17 cellular contexts compared by ENCODE assay signal in the genomic region with DNA sequence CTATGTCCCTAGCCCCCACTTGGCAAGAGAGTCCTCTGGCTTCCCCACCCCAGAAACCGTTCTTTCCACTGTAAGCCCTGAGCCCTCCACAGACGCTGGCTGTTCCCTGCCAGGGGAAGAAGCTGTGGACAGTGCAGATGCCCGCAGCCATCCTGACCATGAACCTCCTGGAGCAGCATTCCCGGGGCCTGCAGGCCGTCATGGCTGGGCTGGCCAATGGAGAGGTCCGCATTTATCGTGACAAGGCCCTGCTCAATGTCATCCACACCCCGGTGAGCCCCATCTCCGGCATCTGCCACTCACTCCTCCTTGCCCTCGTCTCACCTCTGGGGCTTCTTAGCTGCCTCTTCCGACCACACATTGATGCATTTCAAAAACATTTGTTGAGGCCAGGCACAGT. TPM values are rescaled to one million over a fixed set of nuclear protein-coding genes. Genes with fewer than 3 reads are reported as not detected.
DNase-seq lines count a peak whose midpoint lies in the region; ATAC-seq and TF ChIP-seq lines count a peak whose summit lies in the region.
"Had no signal": no experiment of that assay in that cellular context is flagged by ENCODE, and none has a peak within 500 bp of the region (broad histone marks: within the 10 kb centered on the region; RNA-seq: fewer than 3 reads in every experiment).

No MANE protein-coding gene starts in this region.

- no peak overlapping the region for H3K27ac ChIP-seq in IMR-90 (ENCODE audit: insufficient read depth, low read length)
- peak overlapping the region; percentile 85 for H3K27ac ChIP-seq in cardiac muscle cell
- peak overlapping the region in 3 of 4 donors; percentile 69 to 82 (median 75) for H3K27ac ChIP-seq in gastrocnemius medialis
- no peak overlapping the region for H3K27ac ChIP-seq in neural progenitor cell
- H3K27ac ChIP-seq in mesenchymal stem cell (ENCODE audit: low read length, poor library complexity, severe bottlenecking), result no peak overlapping the region
- H3K27ac ChIP-seq: BLaER1 treated with 17β-estradiol and CSF1 and Interleukin-3, amounts not matched to agents 10 nM and 100 nM had no signal

- H3K4me1 Mint-ChIP-seq in neural progenitor cell (no peaks in the 10 kb centered on the region), T-cell (no peaks in the 10 kb centered on the region)
- H3K4me1 Mint-ChIP-seq: GM23338 had no signal

- intact Hi-C loops in IMR-90 (cut with micrococcal nuclease) (no loop called here), left ventricle myocardium superior (cut with micrococcal nuclease) (no loop called here), gastrocnemius medialis (cut with DNase I; ENCODE audit: low total_unique reads) (loop anchor here (1.0 kb wide), 1 partner anchor 23 kb away; a partner anchor contains a TSS)

- CTCF ChIA-PET in IMR-90 (lab: Yijun Ruan, JAX), result no interaction called here
- CTCF ChIA-PET in T-cell (lab: Charles Lee), result interaction anchor here in 1 of 2 donors (0.6 kb wide), 1 partner anchor 52 kb away, joined by 3 read pairs; no protein-coding TSS in a partner anchor

- H3K14ac ChIP-seq in IMR-90 (replicated peaks; ENCODE audit: low read depth, low read length), result no peak overlapping the region
- H3K14ac ChIP-seq in mesenchymal stem cell (ENCODE audit: low read length in 2 of 2), result no peak overlapping the region

- no peak overlapping the region for H3K56ac ChIP-seq in IMR-90 (ENCODE audit: extremely low read depth, insufficient read depth, low read length)

- H3K4me3 Mint-ChIP-seq in neural progenitor cell (no peak overlapping the region), T-cell (no peak overlapping the region)
- H3K4me3 Mint-ChIP-seq: CD4-positive, CD25-positive, alpha-beta regulatory T cell; GM23338 had no signal

- no peaks in the 10 kb centered on the region for H3K9me1 ChIP-seq in IMR-90 (ENCODE audit: insufficient read depth, low read length)

- H3K9ac ChIP-seq in IMR-90 (ENCODE audit: low read depth, low read length) (no peak overlapping the region), neural progenitor cell (no peak overlapping the region), mesenchymal stem cell (ENCODE audit: low read length) (no peak overlapping the region)
- H3K9ac ChIP-seq: BLaER1 treated with 17β-estradiol and CSF1 and Interleukin-3, amounts not matched to agents 10 nM and 100 nM had no signal

- TF ChIP-seq POLR2A in IMR-90 (IDR thresholded peaks at IDR 0.05; ENCODE audit: low read depth, low read length), result no peak
- TF ChIP-seq POLR2A in gastrocnemius medialis (IDR thresholded peaks at IDR 0.05), result no peak

- H3K27me3 ChIP-seq in IMR-90 (ENCODE audit: control insufficient read depth, insufficient read depth, low read length) (no peaks in the 10 kb centered on the region), cardiac muscle cell (no peaks in the 10 kb centered on the region), gastrocnemius medialis (no peaks in the 10 kb centered on the region), neural progenitor cell (no peaks in the 10 kb centered on the region), mesenchymal stem cell (ENCODE audit: control insufficient read depth in 1 of 2, insufficient read depth in 1 of 2, low read length in 2 of 2) (no peaks in the 10 kb centered on the region)
- H3K27me3 ChIP-seq: BLaER1 treated with 17β-estradiol and CSF1 and Interleukin-3, amounts not matched to agents 10 nM and 100 nM had no signal

- 100% methylated on average over 3 of the region's 11 CpGs; no CpG with 5 or more reads in 1 of the 2 experiments for WGBS in IMR-90 (ENCODE audit: extremely low coverage in 2 of 2, insufficient read length in 1 of 2), 2 experiments
- WGBS in mesenchymal stem cell, result 96% methylated on average over 11 of the region's 11 CpGs

- H2BK5ac ChIP-seq in IMR-90 (ENCODE audit: low read depth, low read length, poor library complexity, severe bottlenecking), result no peak overlapping the region
- no peak overlapping the region for H2BK5ac ChIP-seq in mesenchymal stem cell (ENCODE audit: low read depth, low read length, poor library complexity, severe bottlenecking)

- in situ Hi-C loops in IMR-90 (cut with MboI; ENCODE audit: low sequenced_read_pairs) (no loop called here), gastrocnemius medialis (cut with MboI; ENCODE audit: low sequenced_read_pairs in 4 of 4) (no loop called here)

- no peak overlapping the region for H4K5ac ChIP-seq in IMR-90 (ENCODE audit: low read depth, low read length)

- H3K23ac ChIP-seq in IMR-90 (ENCODE audit: low read depth, low read length) (no peak overlapping the region), mesenchymal stem cell (ENCODE audit: low read length in 2 of 2) (no peak overlapping the region)

- H3K4me1 ChIP-seq in IMR-90 (ENCODE audit: control insufficient read depth, insufficient read depth, low read length) (no peaks in the 10 kb centered on the region), cardiac muscle cell (ENCODE audit: low read depth) (peaks cover 16% of the 10 kb centered on the region), gastrocnemius medialis (peaks cover 0 to 12% of the 10 kb centered on the region in 2 donors), neural progenitor cell (no peaks in the 10 kb centered on the region), mesenchymal stem cell (ENCODE audit: control insufficient read depth, insufficient read depth, low read depth, low read length) (no peaks in the 10 kb centered on the region)
- H3K4me1 ChIP-seq: BLaER1 treated with 17β-estradiol and CSF1 and Interleukin-3, amounts not matched to agents 10 nM and 100 nM; HAP-1 had no signal

- H3K36me3 Mint-ChIP-seq in neural progenitor cell, result peaks cover 31% of the 10 kb centered on the region
- H3K36me3 Mint-ChIP-seq in T-cell, result peaks cover 36% of the 10 kb centered on the region

- no peaks in the 10 kb centered on the region for H3K9me3 Mint-ChIP-seq in neural progenitor cell
- H3K9me3 Mint-ChIP-seq in T-cell, result no peaks in the 10 kb centered on the region
- H3K9me3 Mint-ChIP-seq: CD4-positive, CD25-positive, alpha-beta regulatory T cell; GM23338 had no signal

- H3K79me2 ChIP-seq in neural progenitor cell (ENCODE audit: low read depth), result no peaks in the 10 kb centered on the region

- H2AFZ ChIP-seq in IMR-90 (replicated peaks; ENCODE audit: low read length, poor library complexity) (no peak overlapping the region), neural progenitor cell (replicated peaks) (no peak overlapping the region), mesenchymal stem cell (ENCODE audit: low read depth, low read length) (no peak overlapping the region)
- H2AFZ ChIP-seq: GM23338 had no signal

- DNase-seq in IMR-90 (no peak), cardiac muscle cell (ENCODE audit: low read depth in 1 of 2, low spot score in 1 of 2) (peak in 1 of 2 donors; percentile 82), left ventricle myocardium superior (peak; percentile 79), gastrocnemius medialis (no peak), neural progenitor cell (ENCODE audit: low spot score) (no peak), T-cell (no peak), mesenchymal stem cell (no peak)
- DNase-seq: 8988T; AML-193; CD4-positive, CD25-positive, alpha-beta regulatory T cell; DMS53; GF-D8 had no signal

- dilution Hi-C loops in IMR-90 (cut with HindIII; ENCODE audit: low sequenced_read_pairs, unreplicated experiment), result no loop called here

- peaks cover 4% of the 10 kb centered on the region for H3K27me3 Mint-ChIP-seq in neural progenitor cell (ENCODE audit: insufficient read depth, low read depth)
- no peaks in the 10 kb centered on the region for H3K27me3 Mint-ChIP-seq in T-cell
- H3K27me3 Mint-ChIP-seq: CD4-positive, CD25-positive, alpha-beta regulatory T cell had no signal

- H4K20me1 ChIP-seq in IMR-90 (ENCODE audit: insufficient read depth, low read length) (no peaks in the 10 kb centered on the region), neural progenitor cell (ENCODE audit: low read depth) (no peaks in the 10 kb centered on the region)
- H4K20me1 ChIP-seq: BLaER1 treated with 17β-estradiol and CSF1 and Interleukin-3, amounts not matched to agents 10 nM and 100 nM had no signal

- no peak overlapping the region for H2BK12ac ChIP-seq in mesenchymal stem cell (ENCODE audit: low read length in 2 of 2)

- no peak overlapping the region for H4K8ac ChIP-seq in IMR-90 (ENCODE audit: low read depth in 2 of 2, low read length in 2 of 2)
- H4K8ac ChIP-seq in mesenchymal stem cell (ENCODE audit: low read length), result no peak overlapping the region

- TF ChIP-seq CTCF in IMR-90 (conservative IDR thresholded peaks at IDR 0.05; ENCODE audit: low read depth, low read length), result no peak
- no peak for TF ChIP-seq CTCF in cardiac muscle cell (IDR thresholded peaks at IDR 0.05; ENCODE audit: low read depth, low read length)
- no peak for TF ChIP-seq CTCF in gastrocnemius medialis (IDR thresholded peaks at IDR 0.05 in 4 of 5, conservative IDR thresholded peaks at IDR 0.05 in 1 of 5)
- no peak for TF ChIP-seq CTCF in neural progenitor cell (IDR thresholded peaks at IDR 0.05)

- no peak overlapping the region for H2BK20ac ChIP-seq in IMR-90 (ENCODE audit: low read depth, low read length)

- TF ChIP-seq RAD21 in IMR-90 (IDR thresholded peaks at IDR 0.05; ENCODE audit: low read length), result no peak

- H3K4me2 ChIP-seq in IMR-90 (ENCODE audit: low read depth, low read length), result no peak overlapping the region
- H3K4me2 ChIP-seq in neural progenitor cell, result no peak overlapping the region
- no peak overlapping the region for H3K4me2 ChIP-seq in mesenchymal stem cell (ENCODE audit: low read length, poor library complexity, severe bottlenecking)
- H3K4me2 ChIP-seq: BLaER1 treated with 17β-estradiol and CSF1 and Interleukin-3, amounts not matched to agents 10 nM and 100 nM; GM23338 had no signal

- H3K4me3 ChIP-seq in IMR-90 (ENCODE audit: insufficient read depth, low read depth, low read length), result no peak overlapping the region
- H3K4me3 ChIP-seq in cardiac muscle cell, result no peak overlapping the region
- no peak overlapping the region for H3K4me3 ChIP-seq in gastrocnemius medialis
- no peak overlapping the region for H3K4me3 ChIP-seq in neural progenitor cell
- no peak overlapping the region for H3K4me3 ChIP-seq in mesenchymal stem cell (ENCODE audit: insufficient read depth in 1 of 2, low read depth in 1 of 2, low read length in 2 of 2)
- H3K4me3 ChIP-seq: BLaER1 treated with 17β-estradiol and CSF1 and Interleukin-3, amounts not matched to agents 10 nM and 100 nM; GM23338; HAP-1 had no signal

- H2BK120ac ChIP-seq in IMR-90 (ENCODE audit: low read depth, low read length) (no peak overlapping the region), mesenchymal stem cell (ENCODE audit: low read depth, low read length) (no peak overlapping the region)

- no peaks in the 10 kb centered on the region for H3K9me3 ChIP-seq in IMR-90 (ENCODE audit: control insufficient read depth, insufficient read depth, low read length)
- no peaks in the 10 kb centered on the region for H3K9me3 ChIP-seq in cardiac muscle cell (ENCODE audit: low read depth)
- H3K9me3 ChIP-seq in gastrocnemius medialis, result no peaks in the 10 kb centered on the region
- no peaks in the 10 kb centered on the region for H3K9me3 ChIP-seq in neural progenitor cell (ENCODE audit: low read depth)
- no peaks in the 10 kb centered on the region for H3K9me3 ChIP-seq in mesenchymal stem cell (ENCODE audit: control insufficient read depth, low read length)
- H3K9me3 ChIP-seq: BLaER1 treated with 17β-estradiol and CSF1 and Interleukin-3, amounts not matched to agents 10 nM and 100 nM; HAP-1 had no signal

- no peaks in the 10 kb centered on the region for H3F3A ChIP-seq in neural progenitor cell (ENCODE audit: low read depth)

- peak overlapping the region; percentile 28 for H2AK9ac ChIP-seq in IMR-90 (replicated peaks; ENCODE audit: low read depth, low read length, poor library complexity)

- ATAC-seq in IMR-90 (ENCODE audit: low read depth), result no peak
- ATAC-seq in left ventricle myocardium superior, result peak; percentile 93
- no peak for ATAC-seq in gastrocnemius medialis
- no peak for ATAC-seq in T-cell (replicated peaks in 1 of 4)
- no peak for ATAC-seq in GM21515 (IDR thresholded peaks at IDR 0.05; ENCODE audit: unreplicated experiment)
- ATAC-seq: GM23338 had no signal

- no peak overlapping the region for H3K4ac ChIP-seq in IMR-90 (ENCODE audit: low read depth, low read length)
- H3K4ac ChIP-seq in mesenchymal stem cell (ENCODE audit: low read depth in 1 of 2, low read length in 2 of 2), result no peak overlapping the region

- H2BK15ac ChIP-seq in IMR-90 (ENCODE audit: low read depth, low read length) (no peak overlapping the region), mesenchymal stem cell (ENCODE audit: low read depth, poor library complexity, severe bottlenecking) (no peak overlapping the region)

- H4K91ac ChIP-seq in IMR-90 (ENCODE audit: insufficient read depth, low read depth, low read length) (no peak overlapping the region), mesenchymal stem cell (ENCODE audit: low read length) (no peak overlapping the region)

- H3K27ac Mint-ChIP-seq in neural progenitor cell (no peak overlapping the region), T-cell (no peak overlapping the region)
- H3K27ac Mint-ChIP-seq: GM23338 had no signal

- BruUV-seq in IMR-90 (replicated peaks; lab: Mats Ljungman, UMichigan), result no TSS peak

- H3K79me1 ChIP-seq in IMR-90 (ENCODE audit: low read depth in 1 of 2, low read length in 2 of 2), result no peaks in the 10 kb centered on the region
- H3K79me1 ChIP-seq in mesenchymal stem cell (replicated peaks; ENCODE audit: low read length, poor library complexity, severe bottlenecking), result peaks cover 2% of the 10 kb centered on the region

- H3K18ac ChIP-seq in IMR-90 (ENCODE audit: low read depth, low read length) (no peak overlapping the region), mesenchymal stem cell (ENCODE audit: low read depth in 1 of 2, low read length in 2 of 2) (no peak overlapping the region)

- POLR2A ChIA-PET in IMR-90 (lab: Charles Lee; ENCODE audit: unreplicated experiment) (no interaction called here), T-cell (lab: Charles Lee) (interaction anchor here in 1 of 2 donors (0.5 kb wide), 1 partner anchor 9 kb away, joined by 5 read pairs; no protein-coding TSS in a partner anchor)

- H3K36me3 ChIP-seq in IMR-90 (ENCODE audit: control insufficient read depth, insufficient read depth, low read length), result peaks cover 30% of the 10 kb centered on the region
- peaks cover 20% of the 10 kb centered on the region for H3K36me3 ChIP-seq in cardiac muscle cell
- H3K36me3 ChIP-seq in gastrocnemius medialis, result peaks cover 0 to 45% of the 10 kb centered on the region in 2 donors
- no peaks in the 10 kb centered on the region for H3K36me3 ChIP-seq in neural progenitor cell
- peaks cover 42 to 58% of the 10 kb centered on the region in 2 experiments for H3K36me3 ChIP-seq in mesenchymal stem cell (ENCODE audit: control insufficient read depth in 1 of 2, insufficient read depth in 2 of 2, low read depth in 1 of 2, low read length in 2 of 2)

- H2AK5ac ChIP-seq in IMR-90 (ENCODE audit: low read depth, low read length) (no peak overlapping the region), mesenchymal stem cell (ENCODE audit: low read length, severe bottlenecking) (no peak overlapping the region)

RNA-seq across cellular contexts. Expression of a gene that starts 13.2 kb away (rescaled TPM):
- 13.9 and 16.5 TPM in 2 replicates for total RNA-seq in IMR-90 (2012; rRNA removed)
- polyA plus RNA-seq in IMR-90 (2012; rRNA removed), result 17.3 and 20.6 TPM in 2 replicates
- 10.3 and 17.4 TPM in 2 replicates for polyA plus RNA-seq in IMR-90 (2012; cell fraction: cytosol; rRNA removed)
- polyA plus RNA-seq in IMR-90 (2012; cell fraction: nucleus; rRNA removed; ENCODE audit: low replicate concordance), result 42.6 and 55.0 TPM in 2 replicates
- 100 and 106 TPM in 2 replicates for total RNA-seq in cardiac muscle cell
- polyA plus RNA-seq in cardiac muscle cell, result 59.7 and 62.7 TPM in 2 replicates
- 17.8 TPM for total RNA-seq in left ventricle myocardium superior
- 10 to 100 TPM; 19.8 to 34.5 (median 31.2) TPM for total RNA-seq in gastrocnemius medialis
- total RNA-seq in neural progenitor cell (ENCODE audit: low replicate concordance), result 42.0 and 68.9 TPM in 2 replicates
- 10 to 100 TPM; 17.0 to 41.6 (median 34.9) TPM for total RNA-seq in T-cell
- 15.5 TPM for polyA plus RNA-seq in mesenchymal stem cell (2013, experiment 1 of 2)
- 15.0 TPM for polyA plus RNA-seq in mesenchymal stem cell (2013, experiment 2 of 2)

RNA-seq across cellular contexts. Expression of a gene that starts 22.2 kb away (rescaled TPM):
- 3.2 and 3.6 TPM in 2 replicates for total RNA-seq in IMR-90 (2012; rRNA removed)
- polyA plus RNA-seq in IMR-90 (2012; rRNA removed), result 10.9 and 18.1 TPM in 2 replicates
- 11.6 and 19.1 TPM in 2 replicates for polyA plus RNA-seq in IMR-90 (2012; cell fraction: cytosol; rRNA removed)
- 4.9 and 7.9 TPM in 2 replicates for polyA plus RNA-seq in IMR-90 (2012; cell fraction: nucleus; rRNA removed; ENCODE audit: low replicate concordance)
- 14.7 and 21.6 TPM in 2 replicates for total RNA-seq in cardiac muscle cell
- 15.2 and 16.9 TPM in 2 replicates for polyA plus RNA-seq in cardiac muscle cell
- total RNA-seq in left ventricle myocardium superior, result 5.5 TPM
- total RNA-seq in gastrocnemius medialis, result 10 to 100 TPM in 2 of 4 donors, 1 to 10 TPM in 2; 7.2 to 13.0 (median 11.2) TPM
- 4.1 and 10.0 TPM in 2 replicates for total RNA-seq in neural progenitor cell (ENCODE audit: low replicate concordance)
- total RNA-seq in T-cell, result 10 to 100 TPM; 17.2 to 25.7 (median 23.5) TPM
- polyA plus RNA-seq in mesenchymal stem cell (2013, experiment 1 of 2), result 10.8 TPM
- 11.2 TPM for polyA plus RNA-seq in mesenchymal stem cell (2013, experiment 2 of 2)

RNA-seq across cellular contexts. Expression of a gene that starts 23.1 kb away (rescaled TPM):
- total RNA-seq in IMR-90 (2012; rRNA removed), result under 0.01 TPM in 2 replicates
- polyA plus RNA-seq in IMR-90 (2012; rRNA removed), result 0.05 and 0.06 TPM in 2 replicates
- polyA plus RNA-seq in IMR-90 (2012; cell fraction: cytosol; rRNA removed), result 0.04 TPM in 1 of 2 replicates, not detected in the other
- polyA plus RNA-seq in IMR-90 (2012; cell fraction: nucleus; rRNA removed; ENCODE audit: low replicate concordance), result 0.31 and 0.55 TPM in 2 replicates
- 74.2 and 189 TPM in 2 replicates for total RNA-seq in cardiac muscle cell
- 111 and 322 TPM in 2 replicates for polyA plus RNA-seq in cardiac muscle cell
- total RNA-seq in left ventricle myocardium superior, result not detected
- total RNA-seq in gastrocnemius medialis, result 1 to 10 TPM in 3 of 4 donors, under 1 TPM in 1; 0.85 to 2.4 (median 1.2) TPM
- 20.2 and 33.0 TPM in 2 replicates for total RNA-seq in neural progenitor cell (ENCODE audit: low replicate concordance)
- total RNA-seq in T-cell, result under 1 TPM; 0.18 to 0.30 (median 0.23) TPM
- polyA plus RNA-seq in mesenchymal stem cell (2013, experiment 1 of 2), result 0.07 TPM
- 0.10 TPM for polyA plus RNA-seq in mesenchymal stem cell (2013, experiment 2 of 2)
- total RNA-seq: CD4-positive, CD25-positive, alpha-beta regulatory T cell; HT-29 had no signal
- polyA plus RNA-seq: CD4-positive, CD25-positive, alpha-beta regulatory T cell had no signal

RNA-seq across cellular contexts. Expression of a gene that starts 43.4 kb away (rescaled TPM):
- 51.8 and 52.8 TPM in 2 replicates for total RNA-seq in IMR-90 (2012; rRNA removed)
- 66.3 and 90.3 TPM in 2 replicates for polyA plus RNA-seq in IMR-90 (2012; rRNA removed)
- polyA plus RNA-seq in IMR-90 (2012; cell fraction: cytosol; rRNA removed), result 44.7 and 49.8 TPM in 2 replicates
- polyA plus RNA-seq in IMR-90 (2012; cell fraction: nucleus; rRNA removed; ENCODE audit: low replicate concordance), result 82.4 and 152 TPM in 2 replicates
- 21.9 and 60.7 TPM in 2 replicates for total RNA-seq in cardiac muscle cell
- 20.8 and 44.9 TPM in 2 replicates for polyA plus RNA-seq in cardiac muscle cell
- 9.7 TPM for total RNA-seq in left ventricle myocardium superior
- total RNA-seq in gastrocnemius medialis, result 10 to 100 TPM; 28.5 to 58.5 (median 37.4) TPM
- total RNA-seq in neural progenitor cell (ENCODE audit: low replicate concordance), result 41.3 and 70.1 TPM in 2 replicates
- total RNA-seq in T-cell, result 10 to 100 TPM; 20.7 to 34.6 (median 29.5) TPM
- polyA plus RNA-seq in mesenchymal stem cell (2013, experiment 1 of 2), result 31.7 TPM
- polyA plus RNA-seq in mesenchymal stem cell (2013, experiment 2 of 2), result 31.0 TPM

RNA-seq across cellular contexts. Expression of a gene that starts 44.8 kb away (rescaled TPM):
- 3.6 and 4.1 TPM in 2 replicates for total RNA-seq in IMR-90 (2012; rRNA removed)
- polyA plus RNA-seq in IMR-90 (2012; rRNA removed), result 15.2 and 16.0 TPM in 2 replicates
- polyA plus RNA-seq in IMR-90 (2012; cell fraction: cytosol; rRNA removed), result 15.8 and 25.9 TPM in 2 replicates
- polyA plus RNA-seq in IMR-90 (2012; cell fraction: nucleus; rRNA removed; ENCODE audit: low replicate concordance), result 51.7 and 61.9 TPM in 2 replicates
- 15.2 and 45.6 TPM in 2 replicates for total RNA-seq in cardiac muscle cell
- 16.8 and 51.0 TPM in 2 replicates for polyA plus RNA-seq in cardiac muscle cell
- 64.5 TPM for total RNA-seq in left ventricle myocardium superior
- total RNA-seq in gastrocnemius medialis, result 10 to 100 TPM; 49.1 to 87.0 (median 60.6) TPM
- total RNA-seq in neural progenitor cell (ENCODE audit: low replicate concordance), result 1.1 TPM in 1 of 2 replicates, not detected in the other
- 10 to 100 TPM; 18.2 to 39.3 (median 30.4) TPM for total RNA-seq in T-cell
- not detected for polyA plus RNA-seq in mesenchymal stem cell (2013, experiment 1 of 2)
- polyA plus RNA-seq in mesenchymal stem cell (2013, experiment 2 of 2), result not detected
- total RNA-seq: HT-29 had no signal

Comparison
In these comparisons a context has a peak if more than half of its experiments do, and no peak if none do; other contexts are left out.
1. H3K27ac ChIP-seq: peak in cardiac muscle cell (single experiment) and gastrocnemius medialis (3 of 4); none in IMR-90 (single experiment), neural progenitor cell (single experiment) and mesenchymal stem cell (single experiment).